8 cellular contexts compared by ENCODE assay signal in the genomic region with DNA sequence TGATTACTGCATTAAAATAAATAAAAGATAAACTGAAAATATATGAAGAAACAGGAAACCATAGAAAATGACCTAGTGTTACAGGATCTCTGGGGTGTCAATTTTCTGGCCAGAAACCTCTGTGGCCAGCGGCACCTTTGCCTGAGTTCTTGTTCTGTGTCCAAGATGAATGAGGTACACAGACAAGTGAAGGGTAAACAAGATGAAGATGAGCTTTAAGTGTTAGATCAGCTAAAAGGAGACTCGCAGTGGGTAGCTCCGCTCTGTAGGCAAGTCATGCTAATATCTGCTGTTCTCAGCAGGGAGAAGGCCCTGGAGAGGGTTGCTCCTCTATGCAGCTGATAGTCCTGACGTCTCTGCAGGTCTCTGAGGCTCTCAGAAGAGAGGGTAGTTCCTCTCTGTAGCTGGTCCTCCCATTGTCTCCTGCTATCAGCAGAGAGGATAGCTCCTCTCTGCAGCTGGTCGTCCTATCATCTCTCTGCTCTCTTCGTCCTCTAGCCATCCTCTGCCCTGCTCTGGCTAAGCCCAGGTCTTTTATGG. TPM values are rescaled to one million over a fixed set of nuclear protein-coding genes. Genes with fewer than 3 reads are reported as not detected.
DNase-seq lines count a peak whose midpoint lies in the region; ATAC-seq and TF ChIP-seq lines count a peak whose summit lies in the region.

No MANE protein-coding gene starts in this region.

- H3K27me3 Mint-ChIP-seq in activated naive CD4-positive, alpha-beta T cell treated with anti-CD3 and anti-CD28 coated beads for 36 hours (ENCODE audit: low read depth), result no peaks in the 10 kb centered on the region
- no peaks in the 10 kb centered on the region for H3K27me3 Mint-ChIP-seq in activated CD8-positive, alpha-beta T cell treated with anti-CD3 and anti-CD28 coated beads for 36 hours
- H3K27me3 Mint-ChIP-seq in immature natural killer cell (ENCODE audit: low read depth in 3 of 3) (peaks cover 0 to 2% (median 2%) of the 10 kb centered on the region in 3 donors), type B pancreatic cell (no peaks in the 10 kb centered on the region)

- TF ChIP-seq CTCF in activated CD8-positive, alpha-beta T cell treated with anti-CD3 and anti-CD28 coated beads for 36 hours (IDR thresholded peaks at IDR 0.05), result no peak
- no peak for TF ChIP-seq CTCF in type B pancreatic cell (conservative IDR thresholded peaks at IDR 0.05)

- DNase-seq in activated naive CD4-positive, alpha-beta T cell treated with anti-CD3 and anti-CD28 coated beads for 36 hours, result no peak
- no peak for DNase-seq in activated naive CD4-positive, alpha-beta T cell treated with anti-CD3 and anti-CD28 coated beads, Interleukin-2, amount 50 U/mL, for 16 hours
- DNase-seq in activated CD8-positive, alpha-beta T cell treated with anti-CD3 and anti-CD28 coated beads for 36 hours, result no peak
- no peak for DNase-seq in immature natural killer cell
- DNase-seq in type B pancreatic cell (ENCODE audit: extremely low spot score, unreplicated experiment), result no peak
- no peak for DNase-seq in NOMO-1 treated with dmso at 0.1 percent for 144 hours (lab: John Stamatoyannopoulos, UW; ENCODE audit: unreplicated experiment)
- DNase-seq in T-helper 9 cell, result no peak
- no peak for DNase-seq in cortex of kidney (lab: John Stamatoyannopoulos, UW)

- H3K4me1 Mint-ChIP-seq in activated naive CD4-positive, alpha-beta T cell treated with anti-CD3 and anti-CD28 coated beads for 36 hours (ENCODE audit: low read depth), result peaks cover 24% of the 10 kb centered on the region
- peaks cover 19% of the 10 kb centered on the region for H3K4me1 Mint-ChIP-seq in activated CD8-positive, alpha-beta T cell treated with anti-CD3 and anti-CD28 coated beads for 36 hours (ENCODE audit: low read depth)
- peaks cover 10 to 21% of the 10 kb centered on the region in 2 donors for H3K4me1 Mint-ChIP-seq in immature natural killer cell
- peaks cover 13% of the 10 kb centered on the region for H3K4me1 Mint-ChIP-seq in type B pancreatic cell (ENCODE audit: unreplicated experiment)

- POLR2A ChIA-PET in activated CD8-positive, alpha-beta T cell treated with anti-CD3 and anti-CD28 coated beads for 36 hours (lab: Charles Lee), result no interaction called here

- no peaks in the 10 kb centered on the region for H3K9me3 Mint-ChIP-seq in activated naive CD4-positive, alpha-beta T cell treated with anti-CD3 and anti-CD28 coated beads for 36 hours
- no peaks in the 10 kb centered on the region for H3K9me3 Mint-ChIP-seq in activated CD8-positive, alpha-beta T cell treated with anti-CD3 and anti-CD28 coated beads for 36 hours
- H3K9me3 Mint-ChIP-seq in immature natural killer cell, result no peaks in the 10 kb centered on the region
- no peaks in the 10 kb centered on the region for H3K9me3 Mint-ChIP-seq in type B pancreatic cell

- no peak for ATAC-seq in activated CD8-positive, alpha-beta T cell treated with anti-CD3 and anti-CD28 coated beads for 36 hours

- intact Hi-C loops in activated naive CD4-positive, alpha-beta T cell treated with anti-CD3 and anti-CD28 coated beads for 36 hours (cut with micrococcal nuclease), result loop anchor here (1.0 kb wide), 3 partner anchors 19 to 94 kb away; a partner anchor contains a TSS
- intact Hi-C loops in activated CD8-positive, alpha-beta T cell treated with anti-CD3 and anti-CD28 coated beads for 36 hours (cut with micrococcal nuclease), result no loop called here

- H3K36me3 Mint-ChIP-seq in activated naive CD4-positive, alpha-beta T cell treated with anti-CD3 and anti-CD28 coated beads for 36 hours (ENCODE audit: low read depth), result no peaks in the 10 kb centered on the region
- H3K36me3 Mint-ChIP-seq in activated CD8-positive, alpha-beta T cell treated with anti-CD3 and anti-CD28 coated beads for 36 hours (ENCODE audit: low read depth), result no peaks in the 10 kb centered on the region
- H3K36me3 Mint-ChIP-seq in immature natural killer cell (no peaks in the 10 kb centered on the region), type B pancreatic cell (no peaks in the 10 kb centered on the region)

- H3K27ac Mint-ChIP-seq in activated naive CD4-positive, alpha-beta T cell treated with anti-CD3 and anti-CD28 coated beads for 36 hours, result no peak overlapping the region
- H3K27ac Mint-ChIP-seq in activated CD8-positive, alpha-beta T cell treated with anti-CD3 and anti-CD28 coated beads for 36 hours, result no peak overlapping the region
- H3K27ac Mint-ChIP-seq in immature natural killer cell, result peak overlapping the region in 5 of 6 donors; percentile 37 to 76 (median 70)
- peak overlapping the region; percentile 80 for H3K27ac Mint-ChIP-seq in type B pancreatic cell

- CTCF ChIA-PET in activated naive CD4-positive, alpha-beta T cell treated with anti-CD3 and anti-CD28 coated beads for 36 hours (lab: Charles Lee), result interaction anchor here (3.4 to 5.3 kb wide), 2 partner anchors 12 to 203 kb away, joined by 17 to 35 read pairs; no protein-coding TSS in a partner anchor
- CTCF ChIA-PET in activated CD8-positive, alpha-beta T cell treated with anti-CD3 and anti-CD28 coated beads for 36 hours (lab: Charles Lee), result interaction anchor here (1.1 to 23.4 kb wide), 4 partner anchors 12 to 198 kb away, joined by 4 to 784 read pairs (median 22); no protein-coding TSS in a partner anchor

- H3K4me3 Mint-ChIP-seq in activated naive CD4-positive, alpha-beta T cell treated with anti-CD3 and anti-CD28 coated beads for 36 hours, result peak overlapping the region; percentile 56
- H3K4me3 Mint-ChIP-seq in activated CD8-positive, alpha-beta T cell treated with anti-CD3 and anti-CD28 coated beads for 36 hours, result peak overlapping the region; percentile 68
- H3K4me3 Mint-ChIP-seq in immature natural killer cell (peak overlapping the region; percentile 86 to 95 (median 92)), type B pancreatic cell (peak overlapping the region; percentile 91)

RNA-seq across cellular contexts. Expression of a gene that starts 35.9 kb away (rescaled TPM):
- total RNA-seq in activated naive CD4-positive, alpha-beta T cell treated with anti-CD3 and anti-CD28 coated beads for 36 hours, result 10 to 100 TPM; 13.4 to 15.1 TPM
- total RNA-seq in activated CD8-positive, alpha-beta T cell treated with anti-CD3 and anti-CD28 coated beads for 36 hours, result 10 to 100 TPM; 12.1 to 12.3 TPM
- 1 to 10 TPM; 4.3 to 8.4 (median 7.2) TPM for polyA plus RNA-seq in immature natural killer cell
- 13.6 and 14.1 TPM in 2 replicates for total RNA-seq in type B pancreatic cell (ENCODE audit: low replicate concordance)

RNA-seq across cellular contexts. Expression of a gene that starts 36.3 kb away (rescaled TPM):
- under 1 TPM; 0.81 to 0.95 TPM for total RNA-seq in activated naive CD4-positive, alpha-beta T cell treated with anti-CD3 and anti-CD28 coated beads for 36 hours
- total RNA-seq in activated CD8-positive, alpha-beta T cell treated with anti-CD3 and anti-CD28 coated beads for 36 hours, result 1 to 10 TPM; 4.0 to 5.7 TPM
- under 1 TPM in 2 of 3 donors, not detected in 1; 0.23 to 0.32 TPM for polyA plus RNA-seq in immature natural killer cell
- total RNA-seq in type B pancreatic cell (ENCODE audit: low replicate concordance), result 1.1 and 1.3 TPM in 2 replicates

RNA-seq across cellular contexts. Expression of a gene that starts 51.7 kb away (rescaled TPM):
- total RNA-seq in activated naive CD4-positive, alpha-beta T cell treated with anti-CD3 and anti-CD28 coated beads for 36 hours, result 100 to 1,000 TPM; 226 to 227 TPM
- total RNA-seq in activated CD8-positive, alpha-beta T cell treated with anti-CD3 and anti-CD28 coated beads for 36 hours, result 100 to 1,000 TPM; 293 to 305 TPM
- polyA plus RNA-seq in immature natural killer cell, result 100 to 1,000 TPM in 2 of 3 donors, 10 to 100 TPM in 1; 90.5 to 197 (median 117) TPM
- 41.5 and 74.2 TPM in 2 replicates for total RNA-seq in type B pancreatic cell (ENCODE audit: low replicate concordance)

Comparison
In these comparisons a context has a peak if more than half of its experiments do, and no peak if none do; other contexts are left out.
1. H3K27ac Mint-ChIP-seq: peak in immature natural killer cell (5 of 6) and type B pancreatic cell (single experiment); none in activated naive CD4-positive, alpha-beta T cell treated with anti-CD3 and anti-CD28 coated beads for 36 hours (single experiment) and activated CD8-positive, alpha-beta T cell treated with anti-CD3 and anti-CD28 coated beads for 36 hours (single experiment).
2. Peak in every context shown above with its lines, with median percentiles within 50 percentile points of each other: H3K4me3 Mint-ChIP-seq.